In the genomic region with DNA sequence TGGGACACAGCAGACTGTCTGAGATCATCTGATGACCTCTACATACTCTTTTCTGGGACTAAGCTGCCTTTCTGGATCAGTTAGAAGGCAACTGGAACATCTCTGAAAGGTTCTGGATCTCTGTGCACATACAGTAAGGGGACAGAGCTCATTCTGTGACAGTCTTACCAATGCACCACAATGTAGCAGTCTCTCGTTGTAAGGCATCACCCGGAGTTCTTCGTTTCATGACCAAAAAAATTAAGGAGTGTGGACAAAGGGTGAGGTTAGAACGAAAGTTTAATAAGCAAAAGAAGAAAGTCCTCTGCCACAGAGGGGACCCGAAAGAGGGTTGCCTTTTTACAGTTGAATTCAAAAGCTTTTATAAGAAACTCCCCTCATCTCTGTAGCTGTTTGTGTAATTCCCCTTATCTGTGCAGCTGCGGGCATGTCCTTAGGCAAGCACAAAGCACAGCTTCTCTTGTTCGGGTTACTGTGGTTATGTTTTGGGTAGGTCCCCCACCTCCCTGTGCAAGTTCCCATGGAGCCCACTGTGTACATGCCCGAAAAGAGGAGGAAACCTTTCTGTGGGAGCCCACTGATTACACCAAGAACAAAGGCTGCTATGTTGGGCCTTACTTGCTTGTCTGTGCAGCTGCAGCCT, we compare ENCODE assay signal across 12 cellular contexts. TPM values are rescaled to one million over a fixed set of nuclear protein-coding genes. Genes with fewer than 3 reads are reported as not detected.
A peak's percentile ranks its signal among the peaks of the same experiment; 100 is the strongest.
DNase-seq lines count a peak whose midpoint lies in the region; ATAC-seq and FAIRE-seq lines count a peak whose summit lies in the region.
"Had no signal": no experiment of that assay in that cellular context is flagged by ENCODE, and none has a peak within 500 bp of the region (broad histone marks: within the 10 kb centered on the region; RNA-seq: fewer than 3 reads in every experiment).

No MANE protein-coding gene starts in this region.

- peaks cover 9% of the 10 kb centered on the region for H3K36me3 Mint-ChIP-seq in T-helper 17 cell (ENCODE audit: low read depth)

- DNase-seq in GM19239 (ENCODE audit: insufficient read length, low spot score) = no peak
- DNase-seq in T-helper 17 cell = no peak
- DNase-seq in stimulated activated naive CD8-positive, alpha-beta T cell treated with anti-CD3 and anti-CD28 coated beads, Interleukin-15, amount 100 ng/mL, for 72 hours = peak in 1 of 2 donors; percentile 15
- no peak for DNase-seq in SIG-M5 (lab: John Stamatoyannopoulos, UW)
- no peak for DNase-seq in GM19238 (ENCODE audit: insufficient read length, low spot score)
- DNase-seq in KBM-7 = no peak
- DNase-seq: activated effector memory CD4-positive, alpha-beta T cell treated with anti-CD3 and anti-CD28 coated beads, Interleukin-2, amount 50 U/mL, for 16 hours; effector CD8-positive, alpha-beta T cell; ovary; WERI-Rb-1 had no signal

- H3K27ac Mint-ChIP-seq in T-helper 17 cell = no peak overlapping the region
- H3K27ac Mint-ChIP-seq in stimulated activated naive CD8-positive, alpha-beta T cell treated with anti-CD3 and anti-CD28 coated beads, Interleukin-15, amount 100 ng/mL, for 72 hours = no peak overlapping the region

- ATAC-seq in HG02852 (IDR thresholded peaks at IDR 0.05; ENCODE audit: unreplicated experiment) (peak; percentile 81), T-helper 17 cell (peak; percentile 83)
- ATAC-seq in stimulated activated naive CD8-positive, alpha-beta T cell treated with anti-CD3 and anti-CD28 coated beads, Interleukin-15, amount 100 ng/mL, for 72 hours = peak; percentile 73

- peak; percentile 61 for FAIRE-seq in GM19239 (lab: Jason Lieb, UNC)
- FAIRE-seq: H1 had no signal

- H3K4me3 Mint-ChIP-seq in T-helper 17 cell = no peak overlapping the region
- H3K4me3 Mint-ChIP-seq in stimulated activated naive CD8-positive, alpha-beta T cell treated with anti-CD3 and anti-CD28 coated beads, Interleukin-15, amount 100 ng/mL, for 72 hours = no peak overlapping the region

- peaks cover 48% of the 10 kb centered on the region for H3K27me3 Mint-ChIP-seq in T-helper 17 cell
- H3K27me3 Mint-ChIP-seq in stimulated activated naive CD8-positive, alpha-beta T cell treated with anti-CD3 and anti-CD28 coated beads, Interleukin-15, amount 100 ng/mL, for 72 hours = peaks cover 44% of the 10 kb centered on the region

- no peaks in the 10 kb centered on the region for H3K9me3 ChIP-seq in T-helper 17 cell (ENCODE audit: control insufficient read depth, low read length, poor library complexity, severe bottlenecking)
- H3K9me3 ChIP-seq: ovary had no signal

- H3K4me1 Mint-ChIP-seq in T-helper 17 cell = peaks cover 7% of the 10 kb centered on the region
- peaks cover 1% of the 10 kb centered on the region for H3K4me1 Mint-ChIP-seq in stimulated activated naive CD8-positive, alpha-beta T cell treated with anti-CD3 and anti-CD28 coated beads, Interleukin-15, amount 100 ng/mL, for 72 hours

- H3K9me3 Mint-ChIP-seq in stimulated activated naive CD8-positive, alpha-beta T cell treated with anti-CD3 and anti-CD28 coated beads, Interleukin-15, amount 100 ng/mL, for 72 hours = no peaks in the 10 kb centered on the region

- in situ Hi-C loops in KBM-7 (cut with MboI; ENCODE audit: low pct_unique_long_range_greater_than_20kb, low sequenced_read_pairs) = no loop called here

RNA-seq across cellular contexts. Expression of a gene that starts 53.2 kb away (rescaled TPM):
- not detected for total RNA-seq in T-helper 17 cell
